ENCODE assay signal across 26 cellular contexts in the genomic region with DNA sequence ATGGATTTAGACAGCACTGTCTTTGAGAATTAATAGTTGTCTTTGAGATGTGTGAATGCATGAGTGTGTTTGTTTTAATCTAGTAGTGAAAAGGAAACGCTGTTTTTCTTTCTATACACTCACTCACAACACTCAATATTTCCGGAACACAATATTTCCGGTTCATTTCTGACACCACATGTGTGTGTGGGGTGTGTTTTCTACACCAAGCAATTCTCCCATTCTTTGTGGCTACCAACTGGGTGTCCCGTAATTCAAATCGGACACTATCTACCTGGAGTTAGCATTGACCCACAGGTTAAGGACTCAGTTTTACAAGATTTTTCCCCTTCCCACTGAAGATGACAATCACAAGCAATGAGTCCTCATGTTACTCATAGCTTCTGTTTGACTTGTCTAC.
"Had no signal": no experiment of that assay in that cellular context is flagged by ENCODE, and none has a peak within 500 bp of the region (broad histone marks: within the 10 kb centered on the region; RNA-seq: fewer than 3 reads in every experiment).

No MANE protein-coding gene starts in this region.

- ATAC-seq: left colon; mucosa of descending colon; natural killer cell treated with Interleukin-12 subunit alpha and Interleukin-12 subunit beta and Interleukin-15 and Interleukin-18, amount 100 ng/mL, for 72 hours; sciatic nerve; stimulated activated naive CD8-positive, alpha-beta T cell treated with anti-CD3 and anti-CD28 coated beads, Interleukin-15, amount 100 ng/mL, for 72 hours had no signal

- H3K27ac ChIP-seq: colonic mucosa, esophagus squamous epithelium, neutrophil, prostate gland, right atrium auricular region, thyroid gland had no signal

- H3K9me3 ChIP-seq: colonic mucosa, esophagus squamous epithelium, mucosa of descending colon, neutrophil, prostate gland, right atrium auricular region, thyroid gland had no signal

- H3K36me3 ChIP-seq: colonic mucosa, esophagus squamous epithelium, neutrophil, prostate gland, right atrium auricular region, thyroid gland had no signal

- H3K4me3 ChIP-seq: colonic mucosa, esophagus squamous epithelium, lung, mucosa of descending colon, prostate gland, right atrium auricular region, smooth muscle cell, thyroid gland had no signal

- DNase-seq: colonic mucosa; esophagus squamous epithelium; foreskin melanocyte; hypothalamus; immature natural killer cell; islet precursor cell; kidney glomerular epithelial cell; left colon; mesenchymal stem cell; mucosa of descending colon; naive B cell; stimulated activated CD4-positive, alpha-beta T cell treated with anti-CD3 and anti-CD28 coated beads, Interleukin-12 subunit alpha, Interleukin-12 subunit beta, amount 100 ng/mL, for 4 hours; stimulated activated CD4-positive, alpha-beta T cell treated with anti-CD3 and anti-CD28 coated beads, Interleukin-1b, Interleukin-23, amount 100 ng/mL, for 48 hours; stimulated activated CD4-positive, alpha-beta T cell treated with anti-CD3 and anti-CD28 coated beads, Interleukin-4, amount 100 ng/mL, for 1 hour; stimulated activated CD8-positive, alpha-beta memory T cell treated with anti-CD3 and anti-CD28 coated beads, Interleukin-4, amount 100 ng/mL, for 48 hours; stimulated activated naive CD4-positive, alpha-beta T cell; stimulated activated naive CD8-positive, alpha-beta T cell treated with anti-CD3 and anti-CD28 coated beads, Interleukin-15, amount 100 ng/mL, for 72 hours; thyroid gland; trophoblast cell had no signal

- H3K4me1 ChIP-seq: colonic mucosa, esophagus squamous epithelium, right atrium auricular region had no signal

- H3K27me3 ChIP-seq: colonic mucosa, esophagus squamous epithelium, neutrophil, right atrium auricular region, thyroid gland had no signal

- H3K4me2 ChIP-seq: smooth muscle cell had no signal
